Comparison of ENCODE assay signal across 19 cellular contexts in the genomic region with DNA sequence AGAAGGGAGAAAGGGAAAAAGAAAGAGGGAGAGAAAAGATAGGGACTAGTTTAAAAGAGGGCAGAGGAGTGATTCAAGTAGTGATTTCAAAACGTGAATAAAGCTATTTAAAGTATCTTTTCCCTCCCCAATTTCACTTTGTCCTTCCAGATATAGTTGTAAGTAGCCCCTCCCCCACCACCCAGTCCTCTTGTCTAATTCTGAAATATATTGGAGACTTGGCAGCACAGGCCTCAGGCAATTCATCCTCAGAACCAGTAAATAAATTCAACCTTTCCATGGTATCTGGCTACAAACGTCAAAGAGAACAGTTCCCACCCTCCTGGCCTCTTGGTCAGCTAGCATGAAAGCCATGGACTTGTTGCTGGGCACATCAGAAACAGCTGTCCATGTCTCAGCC.
"Had no signal": no experiment of that assay in that cellular context is flagged by ENCODE, and none has a peak within 500 bp of the region (broad histone marks: within the 10 kb centered on the region; RNA-seq: fewer than 3 reads in every experiment).

No MANE protein-coding gene starts in this region.

- DNase-seq: activated B cell treated with CpG ODN at 0.5 μM for 24 hours; activated CD4-positive, alpha-beta memory T cell treated with anti-CD3 and anti-CD28 coated beads, Interleukin-2, amount 10 ng/mL, durations not matched to agents 7 days and 5 days; activated CD4-positive, alpha-beta T cell treated with anti-CD3 and anti-CD28 coated beads for 4 hours; activated CD8-positive, alpha-beta memory T cell treated with anti-CD3 and anti-CD28 coated beads, Interleukin-2, amount 10 ng/mL, durations not matched to agents 7 days and 5 days; activated naive CD4-positive, alpha-beta T cell; effector CD4-positive, alpha-beta T cell; left ventricle myocardium superior; naive thymus-derived CD8-positive, alpha-beta T cell; stimulated activated CD4-positive, alpha-beta T cell treated with anti-CD3 and anti-CD28 coated beads, Interleukin-2, amount 100 ng/mL, for 24 hours; stimulated activated naive CD4-positive, alpha-beta T cell treated with Interleukin-2 at 50 U/mL for 16 hours; T-helper 1 cell; T-helper 9 cell; trophoblast cell had no signal

- H3K27ac ChIP-seq: neutrophil, parathyroid adenoma, SK-N-MC had no signal

- H3K27me3 Mint-ChIP-seq: activated B cell treated with CpG ODN at 0.5 μM for 24 hours; activated CD8-positive, alpha-beta memory T cell treated with anti-CD3 and anti-CD28 coated beads, Interleukin-2, amount 10 ng/mL, durations not matched to agents 7 days and 5 days; activated T-helper 17 cell treated with anti-CD3 and anti-CD28 coated beads, Interleukin-2, amount 50 U/mL, for 72 hours; naive thymus-derived CD8-positive, alpha-beta T cell had no signal

- H3K79me2 ChIP-seq: parathyroid adenoma had no signal

- H3K36me3 ChIP-seq: heart right ventricle, neutrophil had no signal

- H3K4me3 ChIP-seq: SK-N-MC had no signal

- H3K27ac Mint-ChIP-seq: activated B cell treated with CpG ODN at 0.5 μM for 24 hours; activated CD4-positive, alpha-beta memory T cell treated with anti-CD3 and anti-CD28 coated beads, Interleukin-2, amount 10 ng/mL, durations not matched to agents 7 days and 5 days; activated CD8-positive, alpha-beta memory T cell treated with anti-CD3 and anti-CD28 coated beads, Interleukin-2, amount 10 ng/mL, durations not matched to agents 7 days and 5 days; activated T-helper 17 cell treated with anti-CD3 and anti-CD28 coated beads, Interleukin-2, amount 50 U/mL, for 72 hours; naive thymus-derived CD8-positive, alpha-beta T cell had no signal

- H3K4me1 ChIP-seq: parathyroid adenoma had no signal

- H3K9me3 Mint-ChIP-seq: activated B cell treated with CpG ODN at 0.5 μM for 24 hours; activated CD4-positive, alpha-beta memory T cell treated with anti-CD3 and anti-CD28 coated beads, Interleukin-2, amount 10 ng/mL, durations not matched to agents 7 days and 5 days; activated T-helper 17 cell treated with anti-CD3 and anti-CD28 coated beads, Interleukin-2, amount 50 U/mL, for 72 hours had no signal

- H3K4me1 Mint-ChIP-seq: activated B cell treated with CpG ODN at 0.5 μM for 24 hours; activated T-helper 17 cell treated with anti-CD3 and anti-CD28 coated beads, Interleukin-2, amount 50 U/mL, for 72 hours had no signal

- H3K9me3 ChIP-seq: heart right ventricle, neutrophil had no signal

- H3K36me3 Mint-ChIP-seq: activated CD8-positive, alpha-beta memory T cell treated with anti-CD3 and anti-CD28 coated beads, Interleukin-2, amount 10 ng/mL, durations not matched to agents 7 days and 5 days; naive thymus-derived CD8-positive, alpha-beta T cell had no signal

- H3K4me3 Mint-ChIP-seq: activated B cell treated with CpG ODN at 0.5 μM for 24 hours; activated CD4-positive, alpha-beta memory T cell treated with anti-CD3 and anti-CD28 coated beads, Interleukin-2, amount 10 ng/mL, durations not matched to agents 7 days and 5 days; activated CD8-positive, alpha-beta memory T cell treated with anti-CD3 and anti-CD28 coated beads, Interleukin-2, amount 10 ng/mL, durations not matched to agents 7 days and 5 days; activated T-helper 17 cell treated with anti-CD3 and anti-CD28 coated beads, Interleukin-2, amount 50 U/mL, for 72 hours; naive thymus-derived CD8-positive, alpha-beta T cell had no signal

- H2AFZ ChIP-seq: parathyroid adenoma had no signal

- H3K27me3 ChIP-seq: heart right ventricle, neutrophil had no signal

- ATAC-seq: activated CD8-positive, alpha-beta memory T cell treated with anti-CD3 and anti-CD28 coated beads, Interleukin-2, amount 10 ng/mL, durations not matched to agents 7 days and 5 days; activated T-helper 17 cell treated with anti-CD3 and anti-CD28 coated beads, Interleukin-2, amount 50 U/mL, for 72 hours; esophagus mucosa; naive thymus-derived CD8-positive, alpha-beta T cell had no signal
